Comparison of ENCODE assay signal across 1 cellular context in genomic region chr12:95701275-95701674, GRCh38.
TF ChIP-seq lines count a peak whose summit lies in the region.

No MANE protein-coding gene starts in this region.

TF ChIP-seq in IMR-90, 13 proteins besides CTCF, POLR2A, EP300 and RAD21 (continued from another document):
- TF ChIP-seq MXI1 (IDR thresholded peaks at IDR 0.05; ENCODE audit: borderline replicate concordance, low read depth, low read length), result no peak
- TF ChIP-seq, protein P1, sequence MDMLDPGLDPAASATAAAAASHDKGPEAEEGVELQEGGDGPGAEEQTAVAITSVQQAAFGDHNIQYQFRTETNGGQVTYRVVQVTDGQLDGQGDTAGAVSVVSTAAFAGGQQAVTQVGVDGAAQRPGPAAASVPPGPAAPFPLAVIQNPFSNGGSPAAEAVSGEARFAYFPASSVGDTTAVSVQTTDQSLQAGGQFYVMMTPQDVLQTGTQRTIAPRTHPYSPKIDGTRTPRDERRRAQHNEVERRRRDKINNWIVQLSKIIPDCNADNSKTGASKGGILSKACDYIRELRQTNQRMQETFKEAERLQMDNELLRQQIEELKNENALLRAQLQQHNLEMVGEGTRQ (IDR thresholded peaks at IDR 0.05; ENCODE audit: low read depth, low read length), result no peak
- TF ChIP-seq CHD1 (IDR thresholded peaks at IDR 0.05; ENCODE audit: low read depth, low read length), result no peak
- TF ChIP-seq FOS (IDR thresholded peaks at IDR 0.05; ENCODE audit: low read depth, low read length), result no peak
- no peak for TF ChIP-seq MAFK (IDR thresholded peaks at IDR 0.05; ENCODE audit: low read depth, low read length)
- no peak for TF ChIP-seq NFE2L2 (IDR thresholded peaks at IDR 0.05; ENCODE audit: low read depth, low read length)
- no peak for TF ChIP-seq MAZ (IDR thresholded peaks at IDR 0.05; ENCODE audit: borderline replicate concordance, low read depth, low read length)
- TF ChIP-seq BHLHE40 (IDR thresholded peaks at IDR 0.05; ENCODE audit: low read depth, low read length), result no peak
